In the genomic region with DNA sequence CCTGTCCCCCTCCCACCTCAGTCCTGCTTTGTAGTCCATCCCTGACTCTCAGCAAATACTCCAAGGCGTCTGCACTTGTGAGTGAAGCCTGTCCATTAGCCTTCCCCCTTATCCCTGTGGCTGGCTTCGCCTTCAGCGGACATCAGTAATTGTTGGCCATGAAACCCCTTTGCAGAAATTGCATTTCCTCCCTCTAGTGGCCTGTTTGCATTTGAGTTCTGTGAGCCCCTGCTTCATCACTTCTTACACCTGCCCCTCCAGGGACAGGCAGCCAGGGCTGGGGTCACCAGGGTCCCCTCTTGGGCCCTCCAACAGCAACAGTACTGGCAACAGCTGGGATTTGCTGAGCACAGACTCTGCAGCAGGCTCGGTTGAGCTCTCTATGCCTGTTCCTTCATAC, we compare ENCODE assay signal across 12 cellular contexts. TPM values are rescaled to one million over a fixed set of nuclear protein-coding genes. Genes with fewer than 3 reads are reported as not detected.
A peak's percentile ranks its signal among the peaks of the same experiment; 100 is the strongest.
DNase-seq lines count a peak whose midpoint lies in the region; ATAC-seq, FAIRE-seq and TF ChIP-seq lines count a peak whose summit lies in the region.
"Had no signal": no experiment of that assay in that cellular context is flagged by ENCODE, and none has a peak within 500 bp of the region (broad histone marks: within the 10 kb centered on the region; RNA-seq: fewer than 3 reads in every experiment).

No MANE protein-coding gene starts in this region.

- TF ChIP-seq CTCF in GM12875 (IDR thresholded peaks at IDR 0.05; ENCODE audit: borderline replicate concordance, insufficient read depth, low read depth, low read length) (0 out of 2 replicates have a peak, but pooled peaks have one; percentile 19), fibroblast of pulmonary artery (IDR thresholded peaks at IDR 0.05; ENCODE audit: low read length, missing control alignments) (peak; percentile 26), retinal pigment epithelial cell (conservative IDR thresholded peaks at IDR 0.05; ENCODE audit: low read depth, low read length) (peak; percentile 41)

- ATAC-seq in GM18868 (IDR thresholded peaks at IDR 0.05; ENCODE audit: unreplicated experiment): no peak
- ATAC-seq: pancreas had no signal

- H3K4me3 ChIP-seq in GM12875 (ENCODE audit: low read depth, low read length) (no peak overlapping the region), SJCRH30 (no peak overlapping the region), fibroblast of pulmonary artery (replicated peaks; ENCODE audit: low read depth, low read length) (no peak overlapping the region), retinal pigment epithelial cell (ENCODE audit: low read length) (no peak overlapping the region)
- H3K4me3 ChIP-seq: pancreas, PC-9 had no signal

- DNase-seq in SJCRH30 (no peak), fibroblast of pulmonary artery (ENCODE audit: low read depth) (no peak), retinal pigment epithelial cell (ENCODE audit: low read depth) (no peak), frontal cortex (ENCODE audit: low spot score in 2 of 2) (no peak)
- DNase-seq in stimulated activated CD4-positive, alpha-beta T cell treated with anti-CD3 and anti-CD28 coated beads, Interleukin-1b, Interleukin-23, amount 100 ng/mL, for 48 hours: no peak
- DNase-seq: pancreas, PC-9, T-helper 9 cell had no signal

- H3K27ac ChIP-seq in SJCRH30: peak overlapping the region; percentile 43
- H3K27ac ChIP-seq: pancreas, PC-9 had no signal

- peaks cover 74% of the 10 kb centered on the region for H3K36me3 ChIP-seq in SJCRH30

- peaks cover 32% of the 10 kb centered on the region for H3K4me1 ChIP-seq in SJCRH30
- H3K4me1 ChIP-seq: pancreas had no signal

- FAIRE-seq in frontal cortex (lab: Jason Lieb, UNC): no peak
- FAIRE-seq: colon, D721Med, pancreas had no signal

- 0 out of 2 replicates have a peak, but pooled peaks cover 6% of the 10 kb centered on the region for H3K9me3 ChIP-seq in SJCRH30 (replicated peaks)
- H3K9me3 ChIP-seq: pancreas had no signal

- H3K27me3 ChIP-seq in SJCRH30: no peaks in the 10 kb centered on the region
- H3K27me3 ChIP-seq: pancreas had no signal

RNA-seq across cellular contexts. Expression of gene LRRK1, which starts 9.0 kb away (rescaled TPM):
- total RNA-seq in SJCRH30 (2014; rRNA removed; shearing (Covaris generic)): 5.5 and 5.8 TPM in 2 replicates
- total RNA-seq in frontal cortex: 0.82 TPM

RNA-seq across cellular contexts. Expression of gene ALDH1A3, which starts 30.5 kb away (rescaled TPM):
- 148 and 154 TPM in 2 replicates for total RNA-seq in SJCRH30 (2014; rRNA removed; shearing (Covaris generic))
- total RNA-seq in frontal cortex: 3.3 TPM

Comparison
In these comparisons a context has a peak if more than half of its experiments do, and no peak if none do; other contexts are left out.
1. RNA of gene ALDH1A3, which starts 30.5 kb away (total RNA-seq): 148 to 154 TPM in SJCRH30; 3.3 TPM in frontal cortex (single experiment); every median in the first group is over 10 times any median in the second.
2. Peak in every context shown above with its lines, with median percentiles within 50 percentile points of each other: CTCF ChIP-seq.